In the genomic region with DNA sequence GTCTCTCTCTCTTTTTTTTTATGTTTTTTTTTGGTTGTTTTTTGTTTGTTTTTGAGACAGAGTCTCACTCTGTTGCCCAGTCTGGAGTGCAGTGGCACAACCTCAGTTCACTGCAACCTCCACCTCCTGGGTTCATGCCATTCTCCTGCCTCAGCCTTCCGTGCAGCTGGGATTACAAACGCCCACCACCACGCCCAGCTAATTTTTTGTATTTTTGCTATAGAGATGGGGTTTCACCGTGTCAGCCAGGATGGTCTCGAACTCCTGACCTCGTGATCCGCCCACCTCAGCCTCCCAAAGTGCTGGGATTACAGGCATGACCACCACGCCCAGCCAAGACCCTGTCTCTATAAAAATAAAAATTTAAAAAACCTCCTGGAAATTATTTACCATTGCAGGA, we compare ENCODE assay signal across 2 cellular contexts.
TF ChIP-seq lines count a peak whose summit lies in the region.

No MANE protein-coding gene starts in this region.

TF ChIP-seq in HEK293, 187 proteins besides CTCF, POLR2A, EP300 and RAD21:
- TF ChIP-seq ZFHX2 (tag by site-specific recombination; conservative IDR thresholded peaks at IDR 0.05) (peak; percentile 80), ZNF121 (tag by site-specific recombination; IDR thresholded peaks at IDR 0.05) (peak; percentile 66; the same call in 1 of the 2 replicates), KLF1 (tag by site-specific recombination; IDR thresholded peaks at IDR 0.05) (peak; percentile 33; the same call in 1 of the 2 replicates), EGR2 (tag by site-specific recombination; IDR thresholded peaks at IDR 0.05; ENCODE audit: low read depth) (peak; percentile 75)

TF ChIP-seq in HepG2, 621 proteins besides CTCF, POLR2A, EP300 and RAD21:
- 0 out of 2 replicates have a peak, but pooled peaks have one; percentile 30 for TF ChIP-seq ZNF121 (CRISPR knock-in tag; IDR thresholded peaks at IDR 0.05)
